ENCODE assay signal across 19 cellular contexts in the genomic region with DNA sequence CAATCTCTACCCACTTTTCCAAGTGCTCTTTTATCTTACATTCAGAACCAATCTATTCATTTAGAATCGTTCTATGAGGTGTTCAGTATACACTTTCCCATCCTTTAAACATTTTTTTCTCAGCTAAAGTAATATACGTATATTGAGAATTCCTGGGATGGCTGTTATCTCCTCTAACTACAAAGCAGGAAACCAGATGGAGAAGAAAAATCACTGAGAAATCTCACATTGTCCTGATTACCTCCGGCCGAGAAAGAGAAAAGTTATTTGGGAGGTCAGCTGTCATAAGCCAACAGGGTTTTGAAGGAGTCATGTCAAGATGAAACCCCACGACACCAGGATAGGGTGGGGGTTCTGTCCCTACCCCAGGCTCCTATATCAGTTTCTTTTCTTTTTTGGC.
A peak's percentile ranks its signal among the peaks of the same experiment; 100 is the strongest.
DNase-seq lines count a peak whose midpoint lies in the region; ATAC-seq and TF ChIP-seq lines count a peak whose summit lies in the region.
"Had no signal": no experiment of that assay in that cellular context is flagged by ENCODE, and none has a peak within 500 bp of the region (broad histone marks: within the 10 kb centered on the region; RNA-seq: fewer than 3 reads in every experiment).

No MANE protein-coding gene starts in this region.

- no peaks in the 10 kb centered on the region for H3K4me1 Mint-ChIP-seq in MCF 10A (ENCODE audit: insufficient read depth, unreplicated experiment)
- H3K4me1 Mint-ChIP-seq in neural progenitor cell, result no peaks in the 10 kb centered on the region
- H3K4me1 Mint-ChIP-seq: CD4-positive, CD25-positive, alpha-beta regulatory T cell had no signal

- no peak overlapping the region for H2AFZ ChIP-seq in hepatocyte
- H2AFZ ChIP-seq in neural progenitor cell (replicated peaks), result peak overlapping the region; percentile 63

- TF ChIP-seq POLR2A in breast epithelium (IDR thresholded peaks at IDR 0.05), result no peak
- TF ChIP-seq POLR2A in uterus (IDR thresholded peaks at IDR 0.05), result no peak

- no peak overlapping the region for H3K9ac ChIP-seq in neural progenitor cell

- CTCF ChIA-PET in MCF 10A (lab: Yijun Ruan, JAX), result no interaction called here

- H3K9me3 Mint-ChIP-seq in MCF 10A (ENCODE audit: unreplicated experiment) (no peaks in the 10 kb centered on the region), neural progenitor cell (no peaks in the 10 kb centered on the region)
- H3K9me3 Mint-ChIP-seq: CD4-positive, CD25-positive, alpha-beta regulatory T cell had no signal

- H3K4me1 ChIP-seq in breast epithelium, result no peaks in the 10 kb centered on the region
- H3K4me1 ChIP-seq in hepatocyte (ENCODE audit: insufficient read depth), result no peaks in the 10 kb centered on the region
- no peaks in the 10 kb centered on the region for H3K4me1 ChIP-seq in neural progenitor cell
- no peaks in the 10 kb centered on the region for H3K4me1 ChIP-seq in uterus
- H3K4me1 ChIP-seq in right cardiac atrium (ENCODE audit: control insufficient read depth, insufficient read depth, low read length), result no peaks in the 10 kb centered on the region
- H3K4me1 ChIP-seq: BE2C, Peyer's patch had no signal

- in situ Hi-C loops in G401 (cut with HindIII; ENCODE audit: low sequenced_read_pairs), result no loop called here

- ATAC-seq in right cardiac atrium, result no peak

- H3K9me3 ChIP-seq in breast epithelium (no peaks in the 10 kb centered on the region), hepatocyte (ENCODE audit: low read depth) (no peaks in the 10 kb centered on the region), neural progenitor cell (ENCODE audit: low read depth) (no peaks in the 10 kb centered on the region), uterus (no peaks in the 10 kb centered on the region), right cardiac atrium (ENCODE audit: control insufficient read depth, low read length) (no peaks in the 10 kb centered on the region)
- H3K9me3 ChIP-seq: BE2C, Peyer's patch had no signal

- 41% methylated on average over 5 of the region's 5 CpGs for WGBS in hepatocyte (ENCODE audit: low lambda C conversion rate, missing lambda C conversion rate)
- WGBS in right cardiac atrium, result 28% methylated on average over 5 of the region's 5 CpGs

- H4K20me1 ChIP-seq in hepatocyte (ENCODE audit: insufficient read depth, poor library complexity, severe bottlenecking) (no peaks in the 10 kb centered on the region), neural progenitor cell (ENCODE audit: low read depth) (no peaks in the 10 kb centered on the region)

- peak overlapping the region; percentile 42 to 78 for H3K27ac ChIP-seq in breast epithelium
- H3K27ac ChIP-seq in hepatocyte, result peak overlapping the region; percentile 3
- no peak overlapping the region for H3K27ac ChIP-seq in neural progenitor cell
- H3K27ac ChIP-seq in uterus, result peak overlapping the region; percentile 41 to 56
- H3K27ac ChIP-seq in right cardiac atrium (ENCODE audit: low read length), result no peak overlapping the region
- H3K27ac ChIP-seq: Peyer's patch had no signal

- TF ChIP-seq CTCF in breast epithelium (IDR thresholded peaks at IDR 0.05) (no peak), MCF 10A (IDR thresholded peaks at IDR 0.05; ENCODE audit: unreplicated experiment) (no peak), hepatocyte (IDR thresholded peaks at IDR 0.05; ENCODE audit: poor library complexity) (no peak), neural progenitor cell (IDR thresholded peaks at IDR 0.05) (no peak), uterus (IDR thresholded peaks at IDR 0.05) (no peak)

- H3K27me3 Mint-ChIP-seq in MCF 10A (ENCODE audit: insufficient read depth, unreplicated experiment) (no peaks in the 10 kb centered on the region), neural progenitor cell (ENCODE audit: insufficient read depth, low read depth) (peaks cover 3% of the 10 kb centered on the region)

- peak overlapping the region in 1 of 3 donors; percentile 7 for H3K4me3 ChIP-seq in breast epithelium
- no peak overlapping the region for H3K4me3 ChIP-seq in hepatocyte
- no peak overlapping the region for H3K4me3 ChIP-seq in neural progenitor cell
- H3K4me3 ChIP-seq in uterus, result no peak overlapping the region
- H3K4me3 ChIP-seq in right cardiac atrium (ENCODE audit: low read length), result no peak overlapping the region
- H3K4me3 ChIP-seq: Peyer's patch had no signal

- BruUV-seq in MCF 10A (replicated peaks; lab: Mats Ljungman, UMichigan), result no TSS peak

- intact Hi-C loops in breast epithelium (cut with DNase I; ENCODE audit: low total_unique reads) (no loop called here), MCF 10A (cut with micrococcal nuclease) (no loop called here), uterus (cut with DNase I; ENCODE audit: low total_unique reads) (no loop called here), right cardiac atrium (cut with DNase I) (no loop called here)

- H3K36me3 Mint-ChIP-seq in MCF 10A (ENCODE audit: insufficient read depth, unreplicated experiment) (no peaks in the 10 kb centered on the region), neural progenitor cell (no peaks in the 10 kb centered on the region)
- H3K36me3 Mint-ChIP-seq: CD4-positive, CD25-positive, alpha-beta regulatory T cell had no signal

- H3K4me3 Mint-ChIP-seq in MCF 10A (ENCODE audit: unreplicated experiment) (no peak overlapping the region), neural progenitor cell (no peak overlapping the region)
- H3K4me3 Mint-ChIP-seq: CD4-positive, CD25-positive, alpha-beta regulatory T cell had no signal

- H3K36me3 ChIP-seq in breast epithelium (no peaks in the 10 kb centered on the region), hepatocyte (replicated peaks; ENCODE audit: insufficient read depth, low read depth) (no peaks in the 10 kb centered on the region), neural progenitor cell (no peaks in the 10 kb centered on the region), uterus (no peaks in the 10 kb centered on the region)
- H3K36me3 ChIP-seq: BE2C, Peyer's patch had no signal

- no peaks in the 10 kb centered on the region for H3K79me2 ChIP-seq in hepatocyte
- no peaks in the 10 kb centered on the region for H3K79me2 ChIP-seq in neural progenitor cell (ENCODE audit: low read depth)

- no peaks in the 10 kb centered on the region for H3F3A ChIP-seq in neural progenitor cell (ENCODE audit: low read depth)

- no peaks in the 10 kb centered on the region for H3K9me2 ChIP-seq in hepatocyte (replicated peaks; ENCODE audit: insufficient read depth)

- H3K4me2 ChIP-seq in hepatocyte (peak overlapping the region; percentile 49), neural progenitor cell (no peak overlapping the region)

- H3K27ac Mint-ChIP-seq in MCF 10A (ENCODE audit: low read depth, unreplicated experiment) (no peak overlapping the region), neural progenitor cell (no peak overlapping the region)

- H3K27me3 ChIP-seq in breast epithelium, result no peaks in the 10 kb centered on the region
- no peaks in the 10 kb centered on the region for H3K27me3 ChIP-seq in hepatocyte
- no peaks in the 10 kb centered on the region for H3K27me3 ChIP-seq in neural progenitor cell
- no peaks in the 10 kb centered on the region for H3K27me3 ChIP-seq in uterus
- no peaks in the 10 kb centered on the region for H3K27me3 ChIP-seq in right cardiac atrium (ENCODE audit: control insufficient read depth, insufficient read depth)
- H3K27me3 ChIP-seq: BE2C, Peyer's patch had no signal

- POLR2A ChIA-PET in MCF 10A (lab: Yijun Ruan, JAX), result no interaction called here

- DNase-seq in breast epithelium (ENCODE audit: low spot score in 2 of 2) (no peak), MCF 10A (ENCODE audit: unreplicated experiment) (no peak), hepatocyte (ENCODE audit: low spot score) (no peak), neural progenitor cell (ENCODE audit: low spot score) (no peak), uterus (no peak), NCI-H146 treated with DMSO at 0.1 percent for 48 hours (lab: John Stamatoyannopoulos, UW; ENCODE audit: unreplicated experiment) (no peak), G401 (ENCODE audit: low spot score) (no peak), right cardiac atrium (no peak)
- DNase-seq: 8988T; BE2C; CD4-positive, CD25-positive, alpha-beta regulatory T cell; COR-L47; GDM1; GOT3; NCI-H1105; NCI-H1694; NCI-H748 treated with DMSO at 0.1 percent for 48 hours; NK-92 treated with Interleukin-12 subunit alpha and Interleukin-12 subunit beta, amount 100 ng/mL, for 24 hours; Peyer's patch had no signal

Comparison
In these comparisons a context has a peak if more than half of its experiments do, and no peak if none do; other contexts are left out.
1. H3K27ac ChIP-seq: peak in breast epithelium (2 of 2), hepatocyte (single experiment) and uterus (2 of 2); none in neural progenitor cell (single experiment) and right cardiac atrium (single experiment).